ENCODE assay signal across 20 cellular contexts in the genomic region with DNA sequence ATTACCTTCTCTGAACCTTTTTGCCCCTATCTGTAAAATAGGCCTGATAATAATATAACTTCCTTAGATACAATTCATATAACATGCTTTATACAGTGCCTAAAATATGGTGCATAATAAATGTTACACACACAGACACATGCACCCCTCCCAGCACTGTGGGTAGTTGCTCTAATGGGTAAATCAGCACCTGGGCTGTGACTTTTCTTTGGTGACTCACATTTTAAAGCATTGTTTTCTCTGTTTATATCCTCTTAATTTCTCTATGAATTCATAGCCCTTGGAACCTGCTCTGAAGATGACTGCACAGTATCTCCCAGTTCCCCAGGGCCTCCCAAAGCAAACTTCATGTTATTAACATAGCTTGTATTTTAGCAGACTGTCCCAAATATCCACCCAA.
"Had no signal": no experiment of that assay in that cellular context is flagged by ENCODE, and none has a peak within 500 bp of the region (broad histone marks: within the 10 kb centered on the region; RNA-seq: fewer than 3 reads in every experiment).

No MANE protein-coding gene starts in this region.

- H3K27ac ChIP-seq: body of pancreas, hepatocyte, left lung, right atrium auricular region, skin epidermis, suprapubic skin had no signal

- H3K4me3 ChIP-seq: body of pancreas, hepatocyte, left lung, right atrium auricular region, skin epidermis, suprapubic skin had no signal

- H3K27me3 ChIP-seq: body of pancreas, hepatocyte, left lung, right atrium auricular region, suprapubic skin had no signal

- H3K4me2 ChIP-seq: hepatocyte had no signal

- H3K79me2 ChIP-seq: hepatocyte had no signal

- DNase-seq: activated B cell treated with CpG ODN at 0.5 μM for 24 hours; activated CD4-positive, alpha-beta T cell treated with anti-CD3 and anti-CD28 coated beads, Interleukin-2, amount 10 ng/mL, durations not matched to agents 24 days and 14 days; activated CD8-positive, alpha-beta memory T cell treated with anti-CD3 and anti-CD28 coated beads for 24 hours; activated gamma-delta T cell treated with Interleukin-2 at 50 U/mL for 16 hours; activated naive CD8-positive, alpha-beta T cell treated with anti-CD3 and anti-CD28 coated beads for 36 hours; amygdala; body of pancreas; cortex of kidney; effector CD8-positive, alpha-beta T cell; islet precursor cell; left lung; mammary epithelial cell; naive B cell; posterior cingulate gyrus; T-helper 2 cell; trophoblast cell had no signal

- H3K36me3 ChIP-seq: left lung, right atrium auricular region, suprapubic skin had no signal

- H3K9me3 ChIP-seq: body of pancreas, left lung, suprapubic skin had no signal

- H2AFZ ChIP-seq: hepatocyte had no signal

- H3K4me1 ChIP-seq: body of pancreas, left lung, right atrium auricular region, suprapubic skin had no signal

- ATAC-seq: body of pancreas, left lung had no signal
